In the genomic region with DNA sequence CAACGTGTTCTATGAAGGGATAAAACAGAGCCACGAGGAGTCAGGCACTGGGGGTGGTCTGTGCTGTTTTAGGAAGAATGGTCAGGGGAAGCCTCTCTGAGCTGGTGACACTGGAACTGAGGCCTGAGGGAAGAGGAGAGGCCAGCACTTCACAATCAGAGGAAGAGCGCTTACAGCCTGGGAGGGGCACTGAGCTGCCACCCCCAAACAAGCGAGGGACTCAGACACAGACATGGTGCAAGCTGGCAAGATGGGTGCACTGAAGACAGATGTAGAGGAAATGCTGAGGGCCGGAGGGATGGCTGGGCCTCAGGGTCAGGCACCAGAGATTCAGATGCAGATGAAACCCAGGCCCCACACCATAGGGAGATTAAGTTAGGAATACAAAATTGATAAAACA, we compare ENCODE assay signal across 12 cellular contexts. TPM values are rescaled to one million over a fixed set of nuclear protein-coding genes. Genes with fewer than 3 reads are reported as not detected.
DNase-seq lines count a peak whose midpoint lies in the region; ATAC-seq, FAIRE-seq and TF ChIP-seq lines count a peak whose summit lies in the region.
"Had no signal": no experiment of that assay in that cellular context is flagged by ENCODE, and none has a peak within 500 bp of the region (broad histone marks: within the 10 kb centered on the region; RNA-seq: fewer than 3 reads in every experiment).

No MANE protein-coding gene starts in this region.

- H3K36me3 Mint-ChIP-seq in brain (no peaks in the 10 kb centered on the region), osteocyte (ENCODE audit: unreplicated experiment) (no peaks in the 10 kb centered on the region)
- no peaks in the 10 kb centered on the region for H3K36me3 Mint-ChIP-seq in activated naive CD4-positive, alpha-beta T cell treated with anti-CD3 and anti-CD28 coated beads for 36 hours (ENCODE audit: low read depth)
- no peaks in the 10 kb centered on the region for H3K36me3 Mint-ChIP-seq in CD4-positive, alpha-beta memory T cell

- DNase-seq in heart right ventricle (no peak), osteocyte (ENCODE audit: extremely low spot score, unreplicated experiment) (peak; percentile 62), HTR-8/SVneo (ENCODE audit: insufficient read length, low spot score) (no peak)
- no peak for DNase-seq in activated naive CD4-positive, alpha-beta T cell treated with anti-CD3 and anti-CD28 coated beads for 36 hours
- no peak for DNase-seq in CD4-positive, alpha-beta memory T cell
- DNase-seq: Calu3, KBM-7 had no signal

- H3K27me3 Mint-ChIP-seq in brain (peaks cover 6% of the 10 kb centered on the region), osteocyte (ENCODE audit: unreplicated experiment) (peaks cover 43% of the 10 kb centered on the region)
- H3K27me3 Mint-ChIP-seq in activated naive CD4-positive, alpha-beta T cell treated with anti-CD3 and anti-CD28 coated beads for 36 hours (ENCODE audit: low read depth), result no peaks in the 10 kb centered on the region
- H3K27me3 Mint-ChIP-seq in CD4-positive, alpha-beta memory T cell, result no peaks in the 10 kb centered on the region

- no peak overlapping the region; a peak in 1 of 22 replicates for H3K27ac ChIP-seq in BLaER1 treated with 17β-estradiol and CSF1 and Interleukin-3, amounts not matched to agents 10 nM and 100 nM
- peak overlapping the region; percentile 16 to 74 (median 50) for H3K27ac ChIP-seq in heart right ventricle
- H3K27ac ChIP-seq in CD4-positive, alpha-beta memory T cell (ENCODE audit: low read depth, low read length), result no peak overlapping the region
- H3K27ac ChIP-seq: A549, PC-9 had no signal

- POLR2A ChIA-PET in CD4-positive, alpha-beta memory T cell (lab: Charles Lee; ENCODE audit: partially characterized antibody), result no interaction called here

- H3K9me3 Mint-ChIP-seq in brain (no peaks in the 10 kb centered on the region), osteocyte (ENCODE audit: unreplicated experiment) (no peaks in the 10 kb centered on the region)
- H3K9me3 Mint-ChIP-seq in activated naive CD4-positive, alpha-beta T cell treated with anti-CD3 and anti-CD28 coated beads for 36 hours, result no peaks in the 10 kb centered on the region
- H3K9me3 Mint-ChIP-seq in CD4-positive, alpha-beta memory T cell, result no peaks in the 10 kb centered on the region

- no peaks in the 10 kb centered on the region for H3K36me3 ChIP-seq in BLaER1 treated with 17β-estradiol and CSF1 and Interleukin-3, amounts not matched to agents 10 nM and 100 nM
- no peaks in the 10 kb centered on the region for H3K36me3 ChIP-seq in heart right ventricle
- H3K36me3 ChIP-seq in CD4-positive, alpha-beta memory T cell (ENCODE audit: insufficient read depth, low read length), result no peaks in the 10 kb centered on the region

- 66 to 71% methylated on average over 5 of the region's 5 CpGs for WGBS in heart right ventricle, 2 donors

- peak overlapping the region in 4 of 5 experiments; percentile 3 to 47 (median 40) for H3K27ac Mint-ChIP-seq in brain
- H3K27ac Mint-ChIP-seq in osteocyte (ENCODE audit: unreplicated experiment), result no peak overlapping the region
- H3K27ac Mint-ChIP-seq in activated naive CD4-positive, alpha-beta T cell treated with anti-CD3 and anti-CD28 coated beads for 36 hours, result no peak overlapping the region
- H3K27ac Mint-ChIP-seq in CD4-positive, alpha-beta memory T cell, result no peak overlapping the region

- no peaks in the 10 kb centered on the region for H3K27me3 ChIP-seq in BLaER1 treated with 17β-estradiol and CSF1 and Interleukin-3, amounts not matched to agents 10 nM and 100 nM
- no peaks in the 10 kb centered on the region for H3K27me3 ChIP-seq in heart right ventricle
- H3K27me3 ChIP-seq in CD4-positive, alpha-beta memory T cell (ENCODE audit: insufficient read depth, low read length), result no peaks in the 10 kb centered on the region

- H3K4me3 Mint-ChIP-seq in brain (no peak overlapping the region), osteocyte (ENCODE audit: unreplicated experiment) (no peak overlapping the region)
- no peak overlapping the region for H3K4me3 Mint-ChIP-seq in activated naive CD4-positive, alpha-beta T cell treated with anti-CD3 and anti-CD28 coated beads for 36 hours
- no peak overlapping the region for H3K4me3 Mint-ChIP-seq in CD4-positive, alpha-beta memory T cell

- peak overlapping the region in 8 of 11 experiments; percentile 4 to 66 (median 34); a peak in 14 of 22 replicates for H3K4me2 ChIP-seq in BLaER1 treated with 17β-estradiol and CSF1 and Interleukin-3, amounts not matched to agents 10 nM and 100 nM
- H3K4me2 ChIP-seq: A549, PC-9 had no signal

- FAIRE-seq in HTR-8/SVneo (lab: Jason Lieb, UNC), result no peak
- FAIRE-seq: A549, GM12878 had no signal

- peaks cover 36% of the 10 kb centered on the region for H3K4me1 Mint-ChIP-seq in brain
- H3K4me1 Mint-ChIP-seq in osteocyte (ENCODE audit: unreplicated experiment), result no peaks in the 10 kb centered on the region
- H3K4me1 Mint-ChIP-seq in activated naive CD4-positive, alpha-beta T cell treated with anti-CD3 and anti-CD28 coated beads for 36 hours (ENCODE audit: low read depth), result no peaks in the 10 kb centered on the region
- H3K4me1 Mint-ChIP-seq in CD4-positive, alpha-beta memory T cell, result peaks cover 0 to 4% (median 2%) of the 10 kb centered on the region in 4 donors

- no peaks in the 10 kb centered on the region for H4K20me1 ChIP-seq in BLaER1 treated with 17β-estradiol and CSF1 and Interleukin-3, amounts not matched to agents 10 nM and 100 nM

- intact Hi-C loops in heart right ventricle (cut with DNase I), result no loop called here
- intact Hi-C loops in activated naive CD4-positive, alpha-beta T cell treated with anti-CD3 and anti-CD28 coated beads for 36 hours (cut with micrococcal nuclease), result no loop called here
- intact Hi-C loops in CD4-positive, alpha-beta memory T cell (cut with micrococcal nuclease), result no loop called here

- no peaks in the 10 kb centered on the region for H3K9me3 ChIP-seq in BLaER1 treated with 17β-estradiol and CSF1 and Interleukin-3, amounts not matched to agents 10 nM and 100 nM (replicated peaks in 1 of 11)
- no peaks in the 10 kb centered on the region for H3K9me3 ChIP-seq in heart right ventricle
- H3K9me3 ChIP-seq in CD4-positive, alpha-beta memory T cell (ENCODE audit: control insufficient read depth in 1 of 2, low read length in 2 of 2), result no peaks in the 10 kb centered on the region
- H3K9me3 ChIP-seq: A549 had no signal

- H3K4me1 ChIP-seq in BLaER1 treated with 17β-estradiol and CSF1 and Interleukin-3, amounts not matched to agents 10 nM and 100 nM, result peaks cover 6 to 36% (median 21%) of the 10 kb centered on the region in 10 experiments; a peak in 17 of 20 replicates
- peaks cover 8 to 48% (median 21%) of the 10 kb centered on the region in 9 donors for H3K4me1 ChIP-seq in heart right ventricle
- H3K4me1 ChIP-seq in CD4-positive, alpha-beta memory T cell (ENCODE audit: insufficient read depth, low read length), result no peaks in the 10 kb centered on the region
- H3K4me1 ChIP-seq: A549 had no signal

- H3K4me3 ChIP-seq in BLaER1 treated with 17β-estradiol and CSF1 and Interleukin-3, amounts not matched to agents 10 nM and 100 nM, result no peak overlapping the region
- H3K4me3 ChIP-seq in heart right ventricle, result no peak overlapping the region
- H3K4me3 ChIP-seq in CD4-positive, alpha-beta memory T cell (ENCODE audit: low read length in 2 of 2), result no peak overlapping the region
- H3K4me3 ChIP-seq: A549, GM12878, PC-9 had no signal

- ATAC-seq in heart right ventricle, result peak in 4 of 8 donors; percentile 3 to 19 (median 14)
- ATAC-seq: A549, GM12878 had no signal

- H3K9ac ChIP-seq in BLaER1 treated with 17β-estradiol and CSF1 and Interleukin-3, amounts not matched to agents 10 nM and 100 nM, result peak overlapping the region in 1 of 11 experiments; percentile 29; a peak in 2 of 22 replicates

- CTCF ChIA-PET in activated naive CD4-positive, alpha-beta T cell treated with anti-CD3 and anti-CD28 coated beads for 36 hours (lab: Charles Lee), result interaction anchor here (0.8 kb wide), 1 partner anchor 63 kb away, joined by 3 read pairs; no protein-coding TSS in a partner anchor
- CTCF ChIA-PET in CD4-positive, alpha-beta memory T cell (lab: Charles Lee; ENCODE audit: partially characterized antibody), result interaction anchor here (0.9 kb wide), 1 partner anchor 64 kb away, joined by 3 read pairs; no protein-coding TSS in a partner anchor

- TF ChIP-seq CTCF in brain (conservative IDR thresholded peaks at IDR 0.05), result no peak
- TF ChIP-seq CTCF in heart right ventricle (IDR thresholded peaks at IDR 0.05), result no peak
- TF ChIP-seq CTCF in osteocyte (IDR thresholded peaks at IDR 0.05), result no peak

RNA-seq across cellular contexts. Expression of a gene that starts 40.0 kb away (rescaled TPM):
- 75.8 TPM for polyA plus RNA-seq in brain (ENCODE audit: insufficient read depth, low read depth, low replicate concordance)
- 10 to 100 TPM; 22.8 to 89.4 (median 32.7) TPM for total RNA-seq in heart right ventricle
- polyA plus RNA-seq in heart right ventricle, result 10 to 100 TPM; 26.9 to 56.5 TPM
- total RNA-seq in osteocyte, result 137 and 159 TPM in 2 replicates
- total RNA-seq in activated naive CD4-positive, alpha-beta T cell treated with anti-CD3 and anti-CD28 coated beads for 36 hours, result 10 to 100 TPM; 10.3 to 14.0 TPM
- total RNA-seq in CD4-positive, alpha-beta memory T cell, result 1 to 10 TPM; 4.0 to 7.0 TPM
- polyA plus RNA-seq in CD4-positive, alpha-beta memory T cell, result 1 to 10 TPM; 1.1 to 6.2 TPM

Comparison
In these comparisons a context has a peak if more than half of its experiments do, and no peak if none do; other contexts are left out.
1. H3K27ac ChIP-seq: peak in heart right ventricle (10 of 10); none in BLaER1 treated with 17β-estradiol and CSF1 and Interleukin-3, amounts not matched to agents 10 nM and 100 nM (0 of 11) and CD4-positive, alpha-beta memory T cell (single experiment).
2. H3K27ac Mint-ChIP-seq: peak in brain (4 of 5); none in osteocyte (single experiment), activated naive CD4-positive, alpha-beta T cell treated with anti-CD3 and anti-CD28 coated beads for 36 hours (single experiment) and CD4-positive, alpha-beta memory T cell (0 of 7).